Comparison of ENCODE assay signal across 24 cellular contexts in the genomic region with DNA sequence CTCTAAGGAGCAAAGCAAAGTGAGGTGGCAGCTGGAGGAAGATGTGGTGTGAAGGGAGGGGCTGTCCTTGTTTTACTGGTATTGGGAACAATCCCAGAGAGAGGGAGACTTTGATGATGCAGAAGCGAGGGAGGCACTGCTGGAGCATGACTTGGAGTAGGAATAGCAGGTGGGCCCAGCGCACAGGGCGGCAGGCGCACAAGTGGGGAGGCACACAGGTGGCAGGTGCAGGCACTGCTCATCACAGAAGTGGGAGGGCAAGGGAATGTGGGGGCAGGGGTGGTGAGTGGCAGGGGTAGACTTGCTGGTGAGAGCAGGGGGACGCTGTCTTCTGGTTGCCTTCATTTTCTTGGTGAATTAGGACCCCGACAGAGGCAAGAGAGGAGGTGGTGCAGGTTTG.
"Had no signal": no experiment of that assay in that cellular context is flagged by ENCODE, and none has a peak within 500 bp of the region (broad histone marks: within the 10 kb centered on the region; RNA-seq: fewer than 3 reads in every experiment).

No MANE protein-coding gene starts in this region.

- H3K36me3 ChIP-seq: right lobe of liver had no signal

- H3K9me3 Mint-ChIP-seq: activated CD4-positive, alpha-beta T cell treated with anti-CD3 and anti-CD28 coated beads, Interleukin-2, amount 10 ng/mL, durations not matched to agents 24 days and 14 days; activated CD8-positive, alpha-beta T cell treated with anti-CD3 and anti-CD28 coated beads for 36 hours; activated naive CD8-positive, alpha-beta T cell treated with anti-CD3 and anti-CD28 coated beads for 36 hours; central memory CD8-positive, alpha-beta T cell; immature natural killer cell; T-cell had no signal

- H3K4me3 ChIP-seq: coronary artery, esophagus muscularis mucosa, left ventricle myocardium inferior, psoas muscle, right lobe of liver, stomach had no signal

- H3K4me1 ChIP-seq: esophagus muscularis mucosa, left ventricle myocardium inferior, psoas muscle, right lobe of liver had no signal

- H3K27me3 ChIP-seq: esophagus muscularis mucosa, right lobe of liver, stomach had no signal

- H3K4me1 Mint-ChIP-seq: activated CD4-positive, alpha-beta T cell treated with anti-CD3 and anti-CD28 coated beads, Interleukin-2, amount 10 ng/mL, durations not matched to agents 24 days and 14 days; activated naive CD8-positive, alpha-beta T cell treated with anti-CD3 and anti-CD28 coated beads for 36 hours; central memory CD8-positive, alpha-beta T cell; immature natural killer cell; T-cell had no signal

- ATAC-seq: activated CD8-positive, alpha-beta T cell treated with anti-CD3 and anti-CD28 coated beads for 36 hours; psoas muscle; right lobe of liver; SK-N-SH treated with all-trans-retinoic acid at 6 μM for 48 hours; T-cell had no signal

- H3K36me3 Mint-ChIP-seq: activated naive CD8-positive, alpha-beta T cell treated with anti-CD3 and anti-CD28 coated beads for 36 hours had no signal

- H3K27ac Mint-ChIP-seq: activated CD4-positive, alpha-beta T cell treated with anti-CD3 and anti-CD28 coated beads, Interleukin-2, amount 10 ng/mL, durations not matched to agents 24 days and 14 days; activated CD8-positive, alpha-beta T cell treated with anti-CD3 and anti-CD28 coated beads for 36 hours; activated naive CD8-positive, alpha-beta T cell treated with anti-CD3 and anti-CD28 coated beads for 36 hours; immature natural killer cell; T-cell had no signal

- H3K4me3 Mint-ChIP-seq: activated CD4-positive, alpha-beta T cell treated with anti-CD3 and anti-CD28 coated beads, Interleukin-2, amount 10 ng/mL, durations not matched to agents 24 days and 14 days; activated CD8-positive, alpha-beta T cell treated with anti-CD3 and anti-CD28 coated beads for 36 hours; activated naive CD8-positive, alpha-beta T cell treated with anti-CD3 and anti-CD28 coated beads for 36 hours; central memory CD8-positive, alpha-beta T cell; immature natural killer cell; T-cell had no signal

- H3K27ac ChIP-seq: coronary artery, esophagus muscularis mucosa, left ventricle myocardium inferior, psoas muscle, right lobe of liver, stomach had no signal

- H3K27me3 Mint-ChIP-seq: activated CD4-positive, alpha-beta T cell treated with anti-CD3 and anti-CD28 coated beads, Interleukin-2, amount 10 ng/mL, durations not matched to agents 24 days and 14 days; activated CD8-positive, alpha-beta T cell treated with anti-CD3 and anti-CD28 coated beads for 36 hours; activated naive CD8-positive, alpha-beta T cell treated with anti-CD3 and anti-CD28 coated beads for 36 hours; central memory CD8-positive, alpha-beta T cell; T-cell had no signal

- DNase-seq: activated CD4-positive, alpha-beta T cell treated with anti-CD3 and anti-CD28 coated beads, Interleukin-2, amount 10 ng/mL, durations not matched to agents 24 days and 14 days; activated CD8-positive, alpha-beta T cell treated with anti-CD3 and anti-CD28 coated beads for 36 hours; activated gamma-delta T cell treated with Interleukin-2 at 50 U/mL for 16 hours; activated naive CD8-positive, alpha-beta T cell treated with anti-CD3 and anti-CD28 coated beads for 36 hours; activated T-cell treated with anti-CD3 and anti-CD28 coated beads, Interleukin-2, amount 50 U/mL, for 48 hours; amniotic stem cell; effector CD4-positive, alpha-beta T cell; immature natural killer cell; kidney glomerular epithelial cell; left ventricle myocardium inferior; mammary epithelial cell; midbrain; psoas muscle; right lobe of liver; small intestine; stimulated activated CD4-positive, alpha-beta T cell treated with anti-CD3 and anti-CD28 coated beads, Interleukin-15, amount 100 ng/mL, for 24 hours; stimulated activated CD4-positive, alpha-beta T cell treated with anti-CD3 and anti-CD28 coated beads, Interleukin-4, amount 100 ng/mL, for 1 hour; stomach; T-cell; trophoblast cell had no signal

- H3K9me3 ChIP-seq: esophagus muscularis mucosa, left ventricle myocardium inferior, psoas muscle, right lobe of liver, stomach had no signal

- FAIRE-seq: small intestine had no signal
